11 cellular contexts compared by ENCODE assay signal in the genomic region with DNA sequence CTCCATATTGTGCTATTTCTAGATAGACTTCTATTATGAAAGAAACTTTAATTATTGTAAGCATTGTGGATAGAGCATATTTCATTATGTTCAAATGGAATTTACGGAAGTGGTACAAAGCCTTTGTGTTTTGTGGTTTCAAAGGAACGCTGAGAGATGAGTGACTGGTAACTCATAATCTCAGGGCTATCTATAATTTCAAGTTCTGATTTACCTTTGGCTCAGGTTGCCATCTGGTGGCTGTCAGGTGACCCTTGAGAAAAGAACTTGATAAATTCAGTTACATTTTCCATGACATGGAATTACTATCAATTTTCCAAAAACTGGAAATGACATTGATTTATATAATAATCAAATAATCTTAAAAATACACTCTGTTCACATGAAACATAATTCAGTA. TPM values are rescaled to one million over a fixed set of nuclear protein-coding genes. Genes with fewer than 3 reads are reported as not detected.
A peak's percentile ranks its signal among the peaks of the same experiment; 100 is the strongest.
DNase-seq lines count a peak whose midpoint lies in the region; ATAC-seq and TF ChIP-seq lines count a peak whose summit lies in the region.
"Had no signal": no experiment of that assay in that cellular context is flagged by ENCODE, and none has a peak within 500 bp of the region (broad histone marks: within the 10 kb centered on the region; RNA-seq: fewer than 3 reads in every experiment).

No MANE protein-coding gene starts in this region.

- H3K4me1 ChIP-seq in SK-N-SH (ENCODE audit: control insufficient read depth in 1 of 2, insufficient read depth in 2 of 2, low read depth in 1 of 2, low read length in 1 of 2) = peaks cover 0 to 3% of the 10 kb centered on the region in 2 experiments; a peak in 3 of 4 replicates
- H3K4me1 ChIP-seq: adrenal gland had no signal

- no peak overlapping the region for H3K9ac ChIP-seq in SK-N-SH

- H3K27ac ChIP-seq in SK-N-SH (ENCODE audit: low read depth in 2 of 2, low read length in 1 of 2) = no peak overlapping the region; a peak in 1 of 4 replicates
- H3K27ac ChIP-seq: adrenal gland had no signal

- TF ChIP-seq EP300 in SK-N-SH (IDR thresholded peaks at IDR 0.05; ENCODE audit: borderline replicate concordance in 1 of 2, low read depth in 1 of 2, low read length in 1 of 2) = no peak

- no peak for TF ChIP-seq CTCF in SK-N-SH (IDR thresholded peaks at IDR 0.05)

- no peaks in the 10 kb centered on the region for H3K9me2 ChIP-seq in SK-N-SH

- no peaks in the 10 kb centered on the region for H3K9me3 ChIP-seq in SK-N-SH
- H3K9me3 ChIP-seq: adrenal gland had no signal

- DNase-seq in SK-N-SH = no peak
- DNase-seq in LoVo (ENCODE audit: low spot score) = peak; percentile 7
- peak; percentile 52 for DNase-seq in SW480 (ENCODE audit: low spot score)
- peak; percentile 38 for DNase-seq in renal cortical epithelial cell (ENCODE audit: low read depth)
- no peak for DNase-seq in medulla oblongata (ENCODE audit: extremely low spot score)
- DNase-seq: adrenal gland, substantia nigra, T-helper 2 cell had no signal

- no peaks in the 10 kb centered on the region for H3F3A ChIP-seq in SK-N-SH (replicated peaks; ENCODE audit: insufficient read depth)

- H3K36me3 ChIP-seq in SK-N-SH (replicated peaks in 1 of 2; ENCODE audit: control insufficient read depth in 1 of 2, insufficient read depth in 2 of 2, low read length in 1 of 2) = no peaks in the 10 kb centered on the region
- H3K36me3 ChIP-seq: adrenal gland had no signal

- H3K4me3 ChIP-seq in SK-N-SH (ENCODE audit: low read depth in 2 of 2, low read length in 1 of 2) = no peak overlapping the region
- H3K4me3 ChIP-seq: adrenal gland had no signal

- ATAC-seq in SK-N-SH treated with all-trans-retinoic acid at 6 μM for 48 hours = no peak
- no peak for ATAC-seq in GM19455 (IDR thresholded peaks at IDR 0.05; ENCODE audit: unreplicated experiment)
- ATAC-seq in GM18870 (IDR thresholded peaks at IDR 0.05; ENCODE audit: unreplicated experiment) = no peak

- peak; percentile 36; the same call in 1 of the 2 replicates for TF ChIP-seq RAD21 in SK-N-SH (IDR thresholded peaks at IDR 0.05; ENCODE audit: low read length)

- no peak overlapping the region for H2AFZ ChIP-seq in SK-N-SH (ENCODE audit: low read depth)

- WGBS in SK-N-SH (ENCODE audit: low lambda C conversion rate) = 53% methylated on average over 2 of the region's 2 CpGs

- H3K4me2 ChIP-seq in SK-N-SH = no peak overlapping the region

- H3K27me3 ChIP-seq in SK-N-SH (ENCODE audit: insufficient read depth) = no peaks in the 10 kb centered on the region
- H3K27me3 ChIP-seq: adrenal gland had no signal

- POLR2A ChIA-PET in SK-N-SH (lab: Yijun Ruan, JAX) = no interaction called here

- CTCF ChIA-PET in SK-N-SH (lab: Yijun Ruan, JAX) = no interaction called here

- no peaks in the 10 kb centered on the region for H3K79me2 ChIP-seq in SK-N-SH (ENCODE audit: insufficient read depth)

- H4K20me1 ChIP-seq in SK-N-SH (ENCODE audit: insufficient read depth) = no peaks in the 10 kb centered on the region

TF ChIP-seq in SK-N-SH, 30 proteins besides CTCF, POLR2A, EP300 and RAD21 (continues in another document):
- TF ChIP-seq GABPA (IDR thresholded peaks at IDR 0.05; ENCODE audit: low read depth) (no peak), TEAD4 (IDR thresholded peaks at IDR 0.05; ENCODE audit: borderline replicate concordance, insufficient read depth) (no peak), EZH2phosphoT487 (IDR thresholded peaks at IDR 0.05; ENCODE audit: borderline replicate concordance, low read depth) (no peak), RXRA (IDR thresholded peaks at IDR 0.05; ENCODE audit: borderline replicate concordance, low read depth) (no peak), TAF1 (IDR thresholded peaks at IDR 0.05; ENCODE audit: borderline replicate concordance, low read depth, low read length) (no peak), CHD2 (IDR thresholded peaks at IDR 0.05; ENCODE audit: low read length, partially characterized antibody) (no peak), MEF2A (IDR thresholded peaks at IDR 0.05; ENCODE audit: borderline replicate concordance, low read depth) (no peak), RFX5 (IDR thresholded peaks at IDR 0.05; ENCODE audit: low read length) (no peak), RCOR1 (IDR thresholded peaks at IDR 0.05; ENCODE audit: low read length) (no peak), NRF1 (IDR thresholded peaks at IDR 0.05; ENCODE audit: low read depth, low read length) (no peak), MXI1 (IDR thresholded peaks at IDR 0.05; ENCODE audit: low read depth, low read length) (no peak), JUND (IDR thresholded peaks at IDR 0.05) (no peak), SMC3 (IDR thresholded peaks at IDR 0.05; ENCODE audit: low read depth, low read length) (no peak), FOSL2 (IDR thresholded peaks at IDR 0.05; ENCODE audit: borderline replicate concordance, low read depth) (no peak), NFIC (IDR thresholded peaks at IDR 0.05; ENCODE audit: borderline replicate concordance) (no peak), TCF12 (IDR thresholded peaks at IDR 0.05) (no peak), GATA2 (CRISPR knock-in tag; IDR thresholded peaks at IDR 0.05) (no peak)
- TF ChIP-seq, protein P1, sequence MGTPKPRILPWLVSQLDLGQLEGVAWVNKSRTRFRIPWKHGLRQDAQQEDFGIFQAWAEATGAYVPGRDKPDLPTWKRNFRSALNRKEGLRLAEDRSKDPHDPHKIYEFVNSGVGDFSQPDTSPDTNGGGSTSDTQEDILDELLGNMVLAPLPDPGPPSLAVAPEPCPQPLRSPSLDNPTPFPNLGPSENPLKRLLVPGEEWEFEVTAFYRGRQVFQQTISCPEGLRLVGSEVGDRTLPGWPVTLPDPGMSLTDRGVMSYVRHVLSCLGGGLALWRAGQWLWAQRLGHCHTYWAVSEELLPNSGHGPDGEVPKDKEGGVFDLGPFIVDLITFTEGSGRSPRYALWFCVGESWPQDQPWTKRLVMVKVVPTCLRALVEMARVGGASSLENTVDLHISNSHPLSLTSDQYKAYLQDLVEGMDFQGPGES (IDR thresholded peaks at IDR 0.05; ENCODE audit: low read depth, low read length) = no peak

TF ChIP-seq in SK-N-SH treated with all-trans-retinoic acid at 6 μM for 48 hours, 23 proteins besides CTCF, POLR2A, EP300 and RAD21 (continues in another document):
- TF ChIP-seq, protein P2, sequence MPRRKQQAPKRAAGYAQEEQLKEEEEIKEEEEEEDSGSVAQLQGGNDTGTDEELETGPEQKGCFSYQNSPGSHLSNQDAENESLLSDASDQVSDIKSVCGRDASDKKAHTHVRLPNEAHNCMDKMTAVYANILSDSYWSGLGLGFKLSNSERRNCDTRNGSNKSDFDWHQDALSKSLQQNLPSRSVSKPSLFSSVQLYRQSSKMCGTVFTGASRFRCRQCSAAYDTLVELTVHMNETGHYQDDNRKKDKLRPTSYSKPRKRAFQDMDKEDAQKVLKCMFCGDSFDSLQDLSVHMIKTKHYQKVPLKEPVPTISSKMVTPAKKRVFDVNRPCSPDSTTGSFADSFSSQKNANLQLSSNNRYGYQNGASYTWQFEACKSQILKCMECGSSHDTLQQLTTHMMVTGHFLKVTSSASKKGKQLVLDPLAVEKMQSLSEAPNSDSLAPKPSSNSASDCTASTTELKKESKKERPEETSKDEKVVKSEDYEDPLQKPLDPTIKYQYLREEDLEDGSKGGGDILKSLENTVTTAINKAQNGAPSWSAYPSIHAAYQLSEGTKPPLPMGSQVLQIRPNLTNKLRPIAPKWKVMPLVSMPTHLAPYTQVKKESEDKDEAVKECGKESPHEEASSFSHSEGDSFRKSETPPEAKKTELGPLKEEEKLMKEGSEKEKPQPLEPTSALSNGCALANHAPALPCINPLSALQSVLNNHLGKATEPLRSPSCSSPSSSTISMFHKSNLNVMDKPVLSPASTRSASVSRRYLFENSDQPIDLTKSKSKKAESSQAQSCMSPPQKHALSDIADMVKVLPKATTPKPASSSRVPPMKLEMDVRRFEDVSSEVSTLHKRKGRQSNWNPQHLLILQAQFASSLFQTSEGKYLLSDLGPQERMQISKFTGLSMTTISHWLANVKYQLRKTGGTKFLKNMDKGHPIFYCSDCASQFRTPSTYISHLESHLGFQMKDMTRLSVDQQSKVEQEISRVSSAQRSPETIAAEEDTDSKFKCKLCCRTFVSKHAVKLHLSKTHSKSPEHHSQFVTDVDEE (CRISPR knock-in tag; IDR thresholded peaks at IDR 0.05) = no peak
- TF ChIP-seq ZNF70 (CRISPR knock-in tag; IDR thresholded peaks at IDR 0.05) (no peak), SNAI2 (CRISPR knock-in tag; IDR thresholded peaks at IDR 0.05) (no peak), GLIS3 (CRISPR knock-in tag; IDR thresholded peaks at IDR 0.05) (no peak)
- TF ChIP-seq, protein P3, sequence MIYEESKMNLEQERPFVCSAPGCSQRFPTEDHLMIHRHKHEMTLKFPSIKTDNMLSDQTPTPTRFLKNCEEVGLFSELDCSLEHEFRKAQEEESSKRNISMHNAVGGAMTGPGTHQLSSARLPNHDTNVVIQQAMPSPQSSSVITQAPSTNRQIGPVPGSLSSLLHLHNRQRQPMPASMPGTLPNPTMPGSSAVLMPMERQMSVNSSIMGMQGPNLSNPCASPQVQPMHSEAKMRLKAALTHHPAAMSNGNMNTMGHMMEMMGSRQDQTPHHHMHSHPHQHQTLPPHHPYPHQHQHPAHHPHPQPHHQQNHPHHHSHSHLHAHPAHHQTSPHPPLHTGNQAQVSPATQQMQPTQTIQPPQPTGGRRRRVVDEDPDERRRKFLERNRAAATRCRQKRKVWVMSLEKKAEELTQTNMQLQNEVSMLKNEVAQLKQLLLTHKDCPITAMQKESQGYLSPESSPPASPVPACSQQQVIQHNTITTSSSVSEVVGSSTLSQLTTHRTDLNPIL (CRISPR knock-in tag; IDR thresholded peaks at IDR 0.05; ENCODE audit: low read depth) = no peak
- TF ChIP-seq, protein P4, sequence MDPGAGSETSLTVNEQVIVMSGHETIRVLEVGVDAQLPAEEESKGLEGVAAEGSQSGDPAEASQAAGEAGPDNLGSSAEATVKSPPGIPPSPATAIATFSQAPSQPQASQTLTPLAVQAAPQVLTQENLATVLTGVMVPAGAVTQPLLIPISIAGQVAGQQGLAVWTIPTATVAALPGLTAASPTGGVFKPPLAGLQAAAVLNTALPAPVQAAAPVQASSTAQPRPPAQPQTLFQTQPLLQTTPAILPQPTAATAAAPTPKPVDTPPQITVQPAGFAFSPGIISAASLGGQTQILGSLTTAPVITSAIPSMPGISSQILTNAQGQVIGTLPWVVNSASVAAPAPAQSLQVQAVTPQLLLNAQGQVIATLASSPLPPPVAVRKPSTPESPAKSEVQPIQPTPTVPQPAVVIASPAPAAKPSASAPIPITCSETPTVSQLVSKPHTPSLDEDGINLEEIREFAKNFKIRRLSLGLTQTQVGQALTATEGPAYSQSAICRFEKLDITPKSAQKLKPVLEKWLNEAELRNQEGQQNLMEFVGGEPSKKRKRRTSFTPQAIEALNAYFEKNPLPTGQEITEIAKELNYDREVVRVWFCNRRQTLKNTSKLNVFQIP (CRISPR knock-in tag; IDR thresholded peaks at IDR 0.05; ENCODE audit: borderline replicate concordance, low read depth) = no peak

RNA-seq across cellular contexts. Expression of a gene that starts 12.2 kb away (rescaled TPM):
- 0.03 and 0.13 TPM in 2 replicates for polyA plus RNA-seq in SK-N-SH (2012; rRNA removed)
- 0.18 and 0.47 TPM in 2 replicates for polyA plus RNA-seq in SK-N-SH (2012; cell fraction: cytosol; rRNA removed)
- polyA plus RNA-seq in SK-N-SH (2012; cell fraction: nucleus; rRNA removed) = 0.17 and 0.48 TPM in 2 replicates
- total RNA-seq in renal cortical epithelial cell = 28.8 and 32.8 TPM in 2 replicates

Comparison
In these comparisons a context has a peak if more than half of its experiments do, and no peak if none do; other contexts are left out.
1. DNase-seq: peak in LoVo (single experiment), SW480 (single experiment) and renal cortical epithelial cell (single experiment); none in SK-N-SH (single experiment) and medulla oblongata (single experiment).